ENCODE assay signal across 11 cellular contexts in genomic region chr22:34645375-34645774, GRCh38.
"Had no signal": no experiment of that assay in that cellular context is flagged by ENCODE, and none has a peak within 500 bp of the region (broad histone marks: within the 10 kb centered on the region; RNA-seq: fewer than 3 reads in every experiment).

No MANE protein-coding gene starts in this region.

- H3K27me3 ChIP-seq: pancreas had no signal

- ATAC-seq: activated T-helper 17 cell treated with anti-CD3 and anti-CD28 coated beads, Interleukin-2, amount 50 U/mL, for 72 hours; left colon; pancreas had no signal

- H3K27me3 Mint-ChIP-seq: activated T-helper 17 cell treated with anti-CD3 and anti-CD28 coated beads, Interleukin-2, amount 50 U/mL, for 72 hours had no signal

- H3K4me1 ChIP-seq: esophagus squamous epithelium, pancreas had no signal

- H3K36me3 ChIP-seq: esophagus squamous epithelium, pancreas had no signal

- DNase-seq: activated CD4-positive, alpha-beta T cell treated with anti-CD3 and anti-CD28 coated beads, Interleukin-2, amount 50 U/mL, for 48 hours; activated naive CD4-positive, alpha-beta T cell treated with Interleukin-2 at 50 U/mL for 16 hours; anterior cingulate cortex; cortex of kidney; effector CD4-positive, alpha-beta T cell; esophagus squamous epithelium; hippocampal formation; left colon; pancreas; stimulated activated CD4-positive, alpha-beta T cell treated with anti-CD3 and anti-CD28 coated beads, Interleukin-1b, Interleukin-23, amount 100 ng/mL, for 48 hours had no signal

- H3K4me1 Mint-ChIP-seq: activated T-helper 17 cell treated with anti-CD3 and anti-CD28 coated beads, Interleukin-2, amount 50 U/mL, for 72 hours had no signal

- H3K27ac ChIP-seq: esophagus squamous epithelium, pancreas had no signal

- H3K9me3 Mint-ChIP-seq: activated T-helper 17 cell treated with anti-CD3 and anti-CD28 coated beads, Interleukin-2, amount 50 U/mL, for 72 hours had no signal

- H3K9me3 ChIP-seq: esophagus squamous epithelium, pancreas had no signal

- H3K27ac Mint-ChIP-seq: activated T-helper 17 cell treated with anti-CD3 and anti-CD28 coated beads, Interleukin-2, amount 50 U/mL, for 72 hours had no signal

- H3K4me3 ChIP-seq: esophagus squamous epithelium, pancreas had no signal

- H3K4me3 Mint-ChIP-seq: activated T-helper 17 cell treated with anti-CD3 and anti-CD28 coated beads, Interleukin-2, amount 50 U/mL, for 72 hours had no signal
